In the genomic region with DNA sequence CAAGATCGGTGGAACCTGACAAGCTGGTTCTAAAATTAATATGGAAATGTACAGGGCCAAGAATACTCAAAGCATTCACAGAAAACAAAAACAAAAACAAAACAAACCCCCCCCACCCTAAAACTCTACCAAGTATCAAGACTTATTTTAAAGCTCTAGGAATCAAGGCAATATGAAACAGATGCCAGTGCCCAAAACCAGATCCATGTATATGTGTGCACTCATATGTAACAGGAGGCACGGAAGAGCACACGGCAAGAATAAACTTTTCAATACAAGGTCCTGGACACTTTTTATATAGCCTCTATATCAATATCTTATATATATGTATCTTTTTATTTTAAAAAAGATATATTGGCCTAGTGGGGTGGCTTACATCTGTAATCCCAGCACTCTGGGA, we compare ENCODE assay signal across 1 cellular context.
TF ChIP-seq lines count a peak whose summit lies in the region.

No MANE protein-coding gene starts in this region.

TF ChIP-seq in HepG2, 621 proteins besides CTCF, POLR2A, EP300 and RAD21 (continued from another document):
- TF ChIP-seq ZBTB42 (CRISPR knock-in tag; IDR thresholded peaks at IDR 0.05) (no peak), ZNF337 (CRISPR knock-in tag; IDR thresholded peaks at IDR 0.05; ENCODE audit: borderline replicate concordance, low read depth) (no peak)
